In genomic region chr5:23257656-23258055, GRCh38 we compare ENCODE assay signal across 31 cellular contexts.
DNase-seq lines count a peak whose midpoint lies in the region; ATAC-seq and TF ChIP-seq lines count a peak whose summit lies in the region.
"Had no signal": no experiment of that assay in that cellular context is flagged by ENCODE, and none has a peak within 500 bp of the region (broad histone marks: within the 10 kb centered on the region; RNA-seq: fewer than 3 reads in every experiment).

No MANE protein-coding gene starts in this region.

- H3K4me3 ChIP-seq in fibroblast of mammary gland (ENCODE audit: control insufficient read depth, low read depth, low read length) = no peak overlapping the region
- H3K4me3 ChIP-seq: colonic mucosa, esophagus muscularis mucosa, lung, Peyer's patch, psoas muscle, sigmoid colon, SJSA1, thyroid gland had no signal

- CTCF ChIA-PET in RWPE1 (lab: Yijun Ruan, JAX) = no interaction called here

- POLR2A ChIA-PET in RWPE1 (lab: Yijun Ruan, JAX; ENCODE audit: low non-redundant PET) = no interaction called here

- ATAC-seq in GM18511 (IDR thresholded peaks at IDR 0.05; ENCODE audit: unreplicated experiment) (no peak), HG03342 (IDR thresholded peaks at IDR 0.05; ENCODE audit: unreplicated experiment) (no peak)
- ATAC-seq: activated CD8-positive, alpha-beta memory T cell treated with anti-CD3 and anti-CD28 coated beads, Interleukin-2, amount 10 ng/mL, durations not matched to agents 7 days and 5 days; activated T-cell treated with anti-CD3 and anti-CD28 coated beads, Interleukin-2, amount 50 U/mL, for 4 hours; effector memory CD8-positive, alpha-beta T cell; natural killer cell treated with Interleukin-12 subunit alpha and Interleukin-12 subunit beta and Interleukin-15 and Interleukin-18, amount 100 ng/mL, for 72 hours; psoas muscle had no signal

- TF ChIP-seq CTCF in RWPE1 (conservative IDR thresholded peaks at IDR 0.05; ENCODE audit: low read depth) (no peak), fibroblast of mammary gland (conservative IDR thresholded peaks at IDR 0.05; ENCODE audit: control insufficient read depth, insufficient read depth, low read depth, low read length) (no peak)

- in situ Hi-C loops in Caki2 (cut with HindIII; ENCODE audit: low pct_unique_long_range_greater_than_20kb, low sequenced_read_pairs) = no loop called here

- H3K27ac ChIP-seq in RWPE1 = no peak overlapping the region
- H3K27ac ChIP-seq: colonic mucosa, esophagus muscularis mucosa, Peyer's patch, psoas muscle, sigmoid colon, SJSA1, thyroid gland had no signal

- peak; percentile 36 for DNase-seq in Caki2 (ENCODE audit: low read depth)
- DNase-seq in HT1080 (ENCODE audit: low read depth) = peak; percentile 68
- peak; percentile 14 for DNase-seq in RWPE1 (ENCODE audit: low spot score)
- peak; percentile 45 for DNase-seq in fibroblast of mammary gland (ENCODE audit: low read depth)
- DNase-seq in NCI-H1105 (lab: John Stamatoyannopoulos, UW) = no peak
- DNase-seq in dermis blood vessel endothelial cell = no peak
- DNase-seq: activated CD4-positive, CD25-positive, alpha-beta regulatory T cell; activated CD8-positive, alpha-beta memory T cell treated with anti-CD3 and anti-CD28 coated beads, Interleukin-2, amount 10 ng/mL, durations not matched to agents 7 days and 5 days; activated gamma-delta T cell; activated naive CD8-positive, alpha-beta T cell treated with anti-CD3 and anti-CD28 coated beads for 36 hours; activated T-cell treated with anti-CD3 and anti-CD28 coated beads, Interleukin-2, amount 50 U/mL, for 4 hours; anterior cingulate cortex; CD4-positive, alpha-beta memory T cell; colonic mucosa; effector memory CD8-positive, alpha-beta T cell; IMR-90; NCI-H1092; NCI-H187 treated with DMSO at 0.1 percent for 48 hours; NCI-H526 treated with DMSO at 0.1 percent for 48 hours; Peyer's patch; psoas muscle; sigmoid colon; stimulated activated CD4-positive, alpha-beta T cell treated with anti-CD3 and anti-CD28 coated beads, Interleukin-12 subunit alpha, Interleukin-12 subunit beta, amount 100 ng/mL, for 4 hours; stimulated activated CD4-positive, alpha-beta T cell treated with anti-CD3 and anti-CD28 coated beads, Interleukin-2, amount 100 ng/mL, for 48 hours; thyroid gland had no signal

Comparison
In these comparisons a context has a peak if more than half of its experiments do, and no peak if none do; other contexts are left out.
1. DNase-seq: peak in Caki2 (single experiment), HT1080 (single experiment), RWPE1 (single experiment) and fibroblast of mammary gland (single experiment); none in NCI-H1105 (single experiment) and dermis blood vessel endothelial cell (single experiment).